33 cellular contexts compared by ENCODE assay signal in genomic region chr19:15087182-15087581, GRCh38. TPM values are rescaled to one million over a fixed set of nuclear protein-coding genes. Genes with fewer than 3 reads are reported as not detected.
"Had no signal": no experiment of that assay in that cellular context is flagged by ENCODE, and none has a peak within 500 bp of the region (broad histone marks: within the 10 kb centered on the region; RNA-seq: fewer than 3 reads in every experiment).

No MANE protein-coding gene starts in this region.

- H2AFZ ChIP-seq: hepatocyte, parathyroid adenoma had no signal

- H3K4me3 Mint-ChIP-seq: naive thymus-derived CD4-positive, alpha-beta T cell; natural killer cell treated with Interleukin-12 subunit alpha and Interleukin-12 subunit beta and Interleukin-15 and Interleukin-18, amount 100 ng/mL, for 72 hours; stimulated activated memory B cell treated with anti-CD40 and anti-IgM and Interleukin-4, amounts not matched to agents 10 μg/mL and 1 μg/mL and 100 μg/mL, for 72 hours had no signal

- H3K4me1 Mint-ChIP-seq: stimulated activated memory B cell treated with anti-CD40 and anti-IgM and Interleukin-4, amounts not matched to agents 10 μg/mL and 1 μg/mL and 100 μg/mL, for 72 hours had no signal

- H3K4me1 ChIP-seq: testis, thyroid gland, vagina had no signal

- H3K27ac ChIP-seq: hepatocyte, left ventricle myocardium inferior, parathyroid adenoma, right atrium auricular region, spleen, stomach, testis, thyroid gland, transverse colon, upper lobe of left lung, vagina had no signal

- DNase-seq: islet precursor cell; left ventricle myocardium inferior; midbrain; mucosa of descending colon; naive thymus-derived CD4-positive, alpha-beta T cell; nucleus accumbens; small intestine; spleen; stimulated activated CD4-positive, alpha-beta T cell treated with anti-CD3 and anti-CD28 coated beads, Interleukin-4, amount 100 ng/mL, for 24 hours; stimulated activated naive CD4-positive, alpha-beta T cell treated with Interleukin-2 at 50 U/mL for 16 hours; stomach; testis; thyroid gland; transverse colon; upper lobe of left lung had no signal

- H3K9me3 ChIP-seq: left ventricle myocardium inferior, mucosa of descending colon, right atrium auricular region, spleen, stomach, testis, thyroid gland, transverse colon, upper lobe of left lung, vagina had no signal

- H3K27ac Mint-ChIP-seq: natural killer cell treated with Interleukin-12 subunit alpha and Interleukin-12 subunit beta and Interleukin-15 and Interleukin-18, amount 100 ng/mL, for 72 hours; progenitor cell of endocrine pancreas; stimulated activated memory B cell treated with anti-CD40 and anti-IgM and Interleukin-4, amounts not matched to agents 10 μg/mL and 1 μg/mL and 100 μg/mL, for 72 hours had no signal

- FAIRE-seq: small intestine had no signal

- ATAC-seq: mucosa of descending colon; naive thymus-derived CD4-positive, alpha-beta T cell; natural killer cell treated with Interleukin-12 subunit alpha and Interleukin-12 subunit beta and Interleukin-15 and Interleukin-18, amount 100 ng/mL, for 72 hours; sciatic nerve; stimulated activated memory B cell treated with anti-CD40 and anti-IgM and Interleukin-4, amounts not matched to agents 10 μg/mL and 1 μg/mL and 100 μg/mL, for 72 hours had no signal

- H3K27me3 ChIP-seq: right atrium auricular region, testis, thyroid gland, upper lobe of left lung, vagina had no signal

- H3K4me2 ChIP-seq: hepatocyte had no signal

- H3K79me2 ChIP-seq: hepatocyte, parathyroid adenoma had no signal

- H3K4me3 ChIP-seq: hepatocyte, left ventricle myocardium inferior, lung, mucosa of descending colon, right atrium auricular region, spleen, stomach, testis, thyroid gland, transverse colon, upper lobe of left lung, vagina had no signal

- H3K36me3 Mint-ChIP-seq: naive thymus-derived CD4-positive, alpha-beta T cell; natural killer cell treated with Interleukin-12 subunit alpha and Interleukin-12 subunit beta and Interleukin-15 and Interleukin-18, amount 100 ng/mL, for 72 hours; stimulated activated memory B cell treated with anti-CD40 and anti-IgM and Interleukin-4, amounts not matched to agents 10 μg/mL and 1 μg/mL and 100 μg/mL, for 72 hours had no signal

- H3K36me3 ChIP-seq: left ventricle myocardium inferior, right atrium auricular region, spleen, stomach, thyroid gland, transverse colon, upper lobe of left lung, vagina had no signal

- H3K9me3 Mint-ChIP-seq: naive thymus-derived CD4-positive, alpha-beta T cell; natural killer cell treated with Interleukin-12 subunit alpha and Interleukin-12 subunit beta and Interleukin-15 and Interleukin-18, amount 100 ng/mL, for 72 hours; stimulated activated memory B cell treated with anti-CD40 and anti-IgM and Interleukin-4, amounts not matched to agents 10 μg/mL and 1 μg/mL and 100 μg/mL, for 72 hours had no signal

- H3K9ac ChIP-seq: parathyroid adenoma had no signal

RNA-seq across cellular contexts. Expression of gene OR1I1, which starts 5.2 kb away (rescaled TPM):
- total RNA-seq: hepatocyte; kidney epithelial cell; left ventricle myocardium inferior; lower leg skin; lung; mesenteric fat pad; mucosa of descending colon; myocyte; naive thymus-derived CD4-positive, alpha-beta T cell; natural killer cell treated with Interleukin-12 subunit alpha and Interleukin-12 subunit beta and Interleukin-15 and Interleukin-18, amount 100 ng/mL, for 72 hours; osteocyte; progenitor cell of endocrine pancreas; pulmonary artery endothelial cell; renal cortical epithelial cell; right atrium auricular region; sciatic nerve; spleen; stomach; testis; thyroid gland; transverse colon; upper lobe of left lung; urinary bladder; vagina had no signal
- polyA plus RNA-seq: hepatocyte; lung; naive thymus-derived CD4-positive, alpha-beta T cell; neural cell; small intestine; stomach; urinary bladder had no signal

RNA-seq across cellular contexts. Expression of gene SYDE1, which starts 20.0 kb away (rescaled TPM):
- total RNA-seq: natural killer cell treated with Interleukin-12 subunit alpha and Interleukin-12 subunit beta and Interleukin-15 and Interleukin-18, amount 100 ng/mL, for 72 hours had no signal
- polyA plus RNA-seq: neural cell had no signal

RNA-seq across cellular contexts. Expression of gene CASP14, which starts 37.9 kb away (rescaled TPM):
- total RNA-seq: hepatocyte; kidney epithelial cell; left ventricle myocardium inferior; lung; mesenteric fat pad; mucosa of descending colon; myocyte; naive thymus-derived CD4-positive, alpha-beta T cell; natural killer cell treated with Interleukin-12 subunit alpha and Interleukin-12 subunit beta and Interleukin-15 and Interleukin-18, amount 100 ng/mL, for 72 hours; osteocyte; progenitor cell of endocrine pancreas; pulmonary artery endothelial cell; renal cortical epithelial cell; right atrium auricular region; sciatic nerve; spleen; stomach; thyroid gland; transverse colon; upper lobe of left lung; urinary bladder had no signal
- polyA plus RNA-seq: hepatocyte; lung; naive thymus-derived CD4-positive, alpha-beta T cell; neural cell; small intestine; spleen; stomach; urinary bladder had no signal
